Comparison of ENCODE assay signal across 7 cellular contexts in the genomic region with DNA sequence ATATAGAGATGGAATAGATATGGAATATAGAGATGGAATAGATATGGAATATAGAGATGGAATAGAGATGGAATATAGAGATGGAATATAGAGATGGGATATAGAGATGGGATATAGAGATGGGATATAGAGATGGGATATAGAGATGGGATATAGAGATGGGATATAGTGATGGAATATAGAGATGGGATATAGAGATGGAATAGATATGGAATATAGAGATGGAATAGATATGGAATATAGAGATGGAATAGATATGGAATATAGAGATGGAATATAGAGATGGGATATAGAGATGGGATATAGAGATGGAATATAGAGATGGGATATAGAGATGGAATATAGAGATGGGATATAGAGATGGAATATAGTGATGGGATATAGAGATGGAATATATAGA. TPM values are rescaled to one million over a fixed set of nuclear protein-coding genes. Genes with fewer than 3 reads are reported as not detected.
DNase-seq lines count a peak whose midpoint lies in the region; FAIRE-seq and TF ChIP-seq lines count a peak whose summit lies in the region.
"Not testable (repeated sequence)": the region's sequence is repeated elsewhere in the genome, so short reads cannot be mapped to it uniquely, and the experiment has no call there.

No MANE protein-coding gene starts in this region.

- TF ChIP-seq EP300 in neural cell (conservative IDR thresholded peaks at IDR 0.05; ENCODE audit: poor library complexity, severe bottlenecking), result not testable (repeated sequence)

- H3K4me3 ChIP-seq in GM12865 (ENCODE audit: low read depth, low read length) (peak overlapping the region; percentile 81), MM.1S (ENCODE audit: low read length) (peak overlapping the region; percentile 86), adipocyte (ENCODE audit: low read length) (peak overlapping the region; percentile 98), endothelial cell of umbilical vein (replicated peaks in 1 of 3; ENCODE audit: insufficient read depth in 1 of 3, low read depth in 1 of 3, low read length in 3 of 3) (peak overlapping the region in 1 of 3 experiments; percentile 65), iPS-15b (ENCODE audit: low read depth, low read length) (peak overlapping the region; percentile 91), neural cell (ENCODE audit: low read length) (peak overlapping the region; percentile 100), stomach smooth muscle (ENCODE audit: low read length in 2 of 2) (peak overlapping the region; percentile 96)

- not testable (repeated sequence) for TF ChIP-seq POLR2A in endothelial cell of umbilical vein (IDR thresholded peaks at IDR 0.05; ENCODE audit: low read depth, low read length)

- CTCF ChIA-PET in endothelial cell of umbilical vein (lab: Charles Lee), result not testable (repeated sequence)

- not testable (repeated sequence) for H3K36me3 ChIP-seq in MM.1S (replicated peaks; ENCODE audit: insufficient read depth, low read length); adipocyte (ENCODE audit: control insufficient read depth, insufficient read depth, low read length, severe bottlenecking); endothelial cell of umbilical vein (ENCODE audit: control insufficient read depth in 2 of 2, extremely low read depth in 1 of 2, insufficient read depth in 2 of 2, low read length in 2 of 2); iPS-15b (ENCODE audit: control insufficient read depth, insufficient read depth, low read length); neural cell (ENCODE audit: insufficient read depth, low read length); stomach smooth muscle (ENCODE audit: control insufficient read depth in 2 of 2, insufficient read depth in 2 of 2, low read length in 2 of 2)

- H3K79me2 ChIP-seq in MM.1S (ENCODE audit: low read length), result peaks cover 38% of the 10 kb centered on the region
- peaks cover 30% of the 10 kb centered on the region for H3K79me2 ChIP-seq in endothelial cell of umbilical vein (ENCODE audit: control insufficient read depth, insufficient read depth, low read length)
- H3K79me2 ChIP-seq in neural cell (replicated peaks; ENCODE audit: insufficient read depth, low read length), result peaks cover 34% of the 10 kb centered on the region

- H3K4me1 ChIP-seq in MM.1S (ENCODE audit: low read length) (peaks cover 24% of the 10 kb centered on the region), adipocyte (ENCODE audit: control insufficient read depth, insufficient read depth, low read length) (peaks cover 11% of the 10 kb centered on the region), endothelial cell of umbilical vein (ENCODE audit: control insufficient read depth, extremely low read depth, insufficient read depth, low read length) (peaks cover 11% of the 10 kb centered on the region)
- not testable (repeated sequence) for H3K4me1 ChIP-seq in iPS-15b (ENCODE audit: control insufficient read depth, insufficient read depth, low read length); stomach smooth muscle (ENCODE audit: control insufficient read depth, insufficient read depth, low read length)

- intact Hi-C loops in endothelial cell of umbilical vein (cut with micrococcal nuclease), result loop anchor here (1.0 to 2.0 kb wide), 2 partner anchors 22 to 91 kb away; no protein-coding TSS in a partner anchor

- DNase-seq in GM12865 (ENCODE audit: low read depth); MM.1S; adipocyte (ENCODE audit: low read depth); endothelial cell of umbilical vein (ENCODE audit: low read depth, low spot score): not testable (repeated sequence)

- not testable (repeated sequence) for H3K9me2 ChIP-seq in MM.1S (replicated peaks; ENCODE audit: insufficient read depth, low read length); neural cell (ENCODE audit: insufficient read depth, low read length)

- peaks cover 21% of the 10 kb centered on the region for H3F3A ChIP-seq in MM.1S (ENCODE audit: insufficient read depth, low read length)
- H3F3A ChIP-seq in neural cell (ENCODE audit: insufficient read depth, low read length, poor library complexity, severe bottlenecking), result not testable (repeated sequence)

- not testable (repeated sequence) for H3K9ac ChIP-seq in MM.1S (ENCODE audit: low read length); endothelial cell of umbilical vein (replicated peaks; ENCODE audit: extremely low read depth, insufficient read depth, low read length); iPS-15b (ENCODE audit: low read depth, low read length); stomach smooth muscle (ENCODE audit: low read length in 2 of 2)
- H3K9ac ChIP-seq in adipocyte (ENCODE audit: low read length) (peak overlapping the region; percentile 96), neural cell (ENCODE audit: low read length) (peak overlapping the region; percentile 99)

- not testable (repeated sequence) for BruUV-seq in endothelial cell of umbilical vein (replicated peaks; lab: Mats Ljungman, UMichigan)

- TF ChIP-seq CTCF in GM12865 (IDR thresholded peaks at IDR 0.05; ENCODE audit: insufficient read depth, low read depth, low read length, missing control alignments); MM.1S (IDR thresholded peaks at IDR 0.05; ENCODE audit: low read length); endothelial cell of umbilical vein (IDR thresholded peaks at IDR 0.05; ENCODE audit: extremely low read depth in 1 of 2, insufficient read depth in 1 of 2, low read depth in 1 of 2, low read length in 2 of 2); neural cell (IDR thresholded peaks at IDR 0.05; ENCODE audit: poor library complexity, severe bottlenecking): not testable (repeated sequence)

- POLR2A ChIA-PET in endothelial cell of umbilical vein (lab: Charles Lee), result not testable (repeated sequence)

- H3K4me2 ChIP-seq in MM.1S (ENCODE audit: low read depth, low read length), result peak overlapping the region; percentile 78
- H3K4me2 ChIP-seq in endothelial cell of umbilical vein (ENCODE audit: insufficient read depth, low read length), result peak overlapping the region; percentile 90
- peak overlapping the region; percentile 29 for H3K4me2 ChIP-seq in neural cell (ENCODE audit: low read length)

- H2AFZ ChIP-seq in MM.1S (ENCODE audit: low read length); endothelial cell of umbilical vein (ENCODE audit: low read depth, low read length); neural cell (ENCODE audit: low read depth, low read length): not testable (repeated sequence)

- H3K27me3 ChIP-seq in MM.1S (replicated peaks; ENCODE audit: insufficient read depth, low read length); adipocyte (replicated peaks; ENCODE audit: control insufficient read depth, insufficient read depth, low read length); endothelial cell of umbilical vein (ENCODE audit: control insufficient read depth in 2 of 2, insufficient read depth in 2 of 2, low read length in 2 of 2); iPS-15b (ENCODE audit: control insufficient read depth, insufficient read depth, low read length); neural cell (ENCODE audit: insufficient read depth, low read depth, low read length); stomach smooth muscle (ENCODE audit: control insufficient read depth in 1 of 2, insufficient read depth in 2 of 2, low read length in 2 of 2): not testable (repeated sequence)

- not testable (repeated sequence) for H3K9me1 ChIP-seq in endothelial cell of umbilical vein (replicated peaks; ENCODE audit: control insufficient read depth, extremely low read depth, insufficient read depth, low read length)

- H3K27ac ChIP-seq in MM.1S (ENCODE audit: low read length); endothelial cell of umbilical vein (ENCODE audit: insufficient read depth, low read depth, low read length); stomach smooth muscle (ENCODE audit: low read length): not testable (repeated sequence)
- peak overlapping the region; percentile 97 for H3K27ac ChIP-seq in neural cell (ENCODE audit: low read length)

- not testable (repeated sequence) for H4K20me1 ChIP-seq in MM.1S (ENCODE audit: insufficient read depth, low read length); endothelial cell of umbilical vein (replicated peaks; ENCODE audit: control insufficient read depth, extremely low read depth, insufficient read depth, low read length); neural cell (ENCODE audit: insufficient read depth)

- TF ChIP-seq RAD21 in neural cell (conservative IDR thresholded peaks at IDR 0.05), result not testable (repeated sequence)

- not testable (repeated sequence) for H3K9me3 ChIP-seq in MM.1S (replicated peaks; ENCODE audit: insufficient read depth, low read length); adipocyte (ENCODE audit: control insufficient read depth, low read length); endothelial cell of umbilical vein (replicated peaks; ENCODE audit: control insufficient read depth, insufficient read depth, low read length); iPS-15b (ENCODE audit: control insufficient read depth, insufficient read depth, low read length); neural cell (ENCODE audit: low read length); stomach smooth muscle (ENCODE audit: control insufficient read depth in 2 of 2, low read length in 2 of 2)

- dilution Hi-C loops in endothelial cell of umbilical vein (cut with MboI; ENCODE audit: extremely low pct_ligation_motif_present, low sequenced_read_pairs), result not testable (repeated sequence)

- FAIRE-seq in endothelial cell of umbilical vein (lab: Jason Lieb, UNC), result not testable (repeated sequence)

RNA-seq across cellular contexts. Expression of a gene that starts 1.2 kb away (rescaled TPM):
- 44.6 and 47.8 TPM in 2 replicates for total RNA-seq in endothelial cell of umbilical vein
- 7.1 and 16.2 TPM in 2 replicates for polyA plus RNA-seq in endothelial cell of umbilical vein
- 11.2 and 12.4 TPM in 2 replicates for polyA plus RNA-seq in endothelial cell of umbilical vein (2011; cell fraction: cytosol; rRNA removed)
- polyA plus RNA-seq in endothelial cell of umbilical vein (2011; cell fraction: nucleus; rRNA removed), result 5.2 and 6.0 TPM in 2 replicates
- polyA plus RNA-seq in endothelial cell of umbilical vein (2012), result 29.5 and 38.8 TPM in 2 replicates
- polyA minus RNA-seq in endothelial cell of umbilical vein, result 15.3 and 16.2 TPM in 2 replicates
- 16.2 TPM for polyA minus RNA-seq in endothelial cell of umbilical vein (2011; cell fraction: cytosol; rRNA and poly(A)+ RNA removed)
- polyA minus RNA-seq in endothelial cell of umbilical vein (2011; cell fraction: nucleus; rRNA and poly(A)+ RNA removed), result 8.9 and 10.4 TPM in 2 replicates
- 12.4 and 15.5 TPM in 2 replicates for polyA plus RNA-seq in neural cell
- 51.9 and 56.4 TPM in 2 replicates for polyA minus RNA-seq in neural cell

RNA-seq across cellular contexts. Expression of a gene that starts 57.4 kb away (rescaled TPM):
- total RNA-seq in endothelial cell of umbilical vein, result 21.7 and 21.9 TPM in 2 replicates
- 22.5 and 31.4 TPM in 2 replicates for polyA plus RNA-seq in endothelial cell of umbilical vein
- 30.4 and 32.8 TPM in 2 replicates for polyA plus RNA-seq in endothelial cell of umbilical vein (2011; cell fraction: cytosol; rRNA removed)
- polyA plus RNA-seq in endothelial cell of umbilical vein (2011; cell fraction: nucleus; rRNA removed), result 19.5 and 19.8 TPM in 2 replicates
- polyA plus RNA-seq in endothelial cell of umbilical vein (2012), result 20.9 and 22.1 TPM in 2 replicates
- 53.8 and 54.0 TPM in 2 replicates for polyA minus RNA-seq in endothelial cell of umbilical vein
- polyA minus RNA-seq in endothelial cell of umbilical vein (2011; cell fraction: cytosol; rRNA and poly(A)+ RNA removed), result 14.3 TPM
- 12.0 and 16.7 TPM in 2 replicates for polyA minus RNA-seq in endothelial cell of umbilical vein (2011; cell fraction: nucleus; rRNA and poly(A)+ RNA removed)
- polyA plus RNA-seq in neural cell, result 0.38 and 6.0 TPM in 2 replicates
- 2.1 and 2.4 TPM in 2 replicates for polyA minus RNA-seq in neural cell

Comparison
In these comparisons a context has a peak if more than half of its experiments do, and no peak if none do; other contexts are left out.
1. H3K4me2 ChIP-seq: peak in every context shown above with its lines; median percentile 90 in endothelial cell of umbilical vein; 78 in MM.1S; 29 in neural cell.